Comparison of ENCODE assay signal across 8 cellular contexts in genomic region chr12:6827437-6827894, GRCh38. TPM values are rescaled to one million over a fixed set of nuclear protein-coding genes. Genes with fewer than 3 reads are reported as not detected.
DNase-seq lines count a peak whose midpoint lies in the region; ATAC-seq, FAIRE-seq and TF ChIP-seq lines count a peak whose summit lies in the region.

No MANE protein-coding gene starts in this region.

- peak overlapping the region; percentile 30 for H3K4me3 Mint-ChIP-seq in activated CD4-positive, alpha-beta T cell treated with anti-CD3 and anti-CD28 coated beads for 36 hours

- H3K27ac Mint-ChIP-seq in activated CD4-positive, alpha-beta T cell treated with anti-CD3 and anti-CD28 coated beads for 36 hours, result no peak overlapping the region

- H3K36me3 ChIP-seq in lower lobe of right lung, result no peaks in the 10 kb centered on the region

- DNase-seq in GM12891 (ENCODE audit: insufficient read length, low spot score) (no peak), NCI-H2107 (lab: John Stamatoyannopoulos, UW) (peak; percentile 58), dorsolateral prefrontal cortex (peak; percentile 61 to 93 (median 86)), lower lobe of right lung (peak; percentile 78)
- peak; percentile 80 for DNase-seq in activated CD4-positive, alpha-beta T cell treated with anti-CD3 and anti-CD28 coated beads for 36 hours
- DNase-seq in stimulated activated CD4-positive, alpha-beta T cell treated with anti-CD3 and anti-CD28 coated beads, TNF-alpha, amount 100 ng/mL, for 24 hours (ENCODE audit: low read depth in 3 of 3), result peak in 2 of 3 experiments; percentile 20 to 71

- no peaks in the 10 kb centered on the region for H3K9me3 Mint-ChIP-seq in activated CD4-positive, alpha-beta T cell treated with anti-CD3 and anti-CD28 coated beads for 36 hours (ENCODE audit: low read depth)

- peak; percentile 51 for ATAC-seq in activated CD4-positive, alpha-beta T cell treated with anti-CD3 and anti-CD28 coated beads for 36 hours
- ATAC-seq in lower lobe of right lung, result peak in 1 of 2 donors; percentile 40
- no peak for ATAC-seq in HG03442 (IDR thresholded peaks at IDR 0.05; ENCODE audit: unreplicated experiment)
- no peak for ATAC-seq in GM21526 (IDR thresholded peaks at IDR 0.05; ENCODE audit: low FRiP score, unreplicated experiment)

- intact Hi-C loops in activated CD4-positive, alpha-beta T cell treated with anti-CD3 and anti-CD28 coated beads for 36 hours (cut with DNase I, micrococcal nuclease), result loop anchor here in 1 of 2 experiments (5.0 kb wide), 2 partner anchors 35 to 220 kb away; partner anchors contain the start of gene CHD4
- intact Hi-C loops in dorsolateral prefrontal cortex (cut with DNase I) (loop anchor here (5.0 kb wide), 3 partner anchors 60 to 230 kb away; partner anchors contain the start of gene PTMS (in 2 of the 2)), lower lobe of right lung (cut with DNase I) (no loop called here)

- H3K4me3 ChIP-seq in dorsolateral prefrontal cortex, result peak overlapping the region in 32 of 59 donors; percentile 1 to 91 (median 59)
- H3K4me3 ChIP-seq in lower lobe of right lung, result no peak overlapping the region

- TF ChIP-seq CTCF in dorsolateral prefrontal cortex (IDR thresholded peaks at IDR 0.05 in 54 of 56, conservative IDR thresholded peaks at IDR 0.05 in 2 of 56; ENCODE audit: low read depth in 1 of 56, partially characterized antibody in 56 of 56) (peak in 6 of 56 donors; percentile 5 to 19 (median 14)), lower lobe of right lung (IDR thresholded peaks at IDR 0.05) (no peak)

- POLR2A ChIA-PET in activated CD4-positive, alpha-beta T cell treated with anti-CD3 and anti-CD28 coated beads for 36 hours (lab: Charles Lee), result interaction anchor here (0.7 kb wide), 1 partner anchor 38 kb away, joined by 4 read pairs; the partner anchor contains the start of gene CD4

- no peak for TF ChIP-seq POLR2A in GM12891 (IDR thresholded peaks at IDR 0.05; ENCODE audit: low read depth, low read length)

- no peaks in the 10 kb centered on the region for H3K9me3 ChIP-seq in lower lobe of right lung

- H3K27ac ChIP-seq in dorsolateral prefrontal cortex (peak overlapping the region in 31 of 59 donors; percentile 6 to 98 (median 51)), lower lobe of right lung (peak overlapping the region; percentile 39)

- H3K27me3 ChIP-seq in dorsolateral prefrontal cortex, result peaks cover 0 to 6% (median 0%) of the 10 kb centered on the region in 45 donors
- peaks cover 33% of the 10 kb centered on the region for H3K27me3 ChIP-seq in lower lobe of right lung (ENCODE audit: low read depth)

- FAIRE-seq in GM12891 (lab: Jason Lieb, UNC), result peak; percentile 67

- CTCF ChIA-PET in activated CD4-positive, alpha-beta T cell treated with anti-CD3 and anti-CD28 coated beads for 36 hours (lab: Charles Lee), result interaction anchor here (0.6 to 6.3 kb wide), 3 partner anchors 74 to 98 kb away, joined by 3 to 54 read pairs (median 3); partner anchors contain the start of gene MLF2

- no peaks in the 10 kb centered on the region for H3K36me3 Mint-ChIP-seq in activated CD4-positive, alpha-beta T cell treated with anti-CD3 and anti-CD28 coated beads for 36 hours (ENCODE audit: low read depth)

- H3K4me1 Mint-ChIP-seq in activated CD4-positive, alpha-beta T cell treated with anti-CD3 and anti-CD28 coated beads for 36 hours, result peaks cover 22% of the 10 kb centered on the region

- H3K4me1 ChIP-seq in lower lobe of right lung, result peaks cover 16% of the 10 kb centered on the region

- H3K27me3 Mint-ChIP-seq in activated CD4-positive, alpha-beta T cell treated with anti-CD3 and anti-CD28 coated beads for 36 hours, result peaks cover 33% of the 10 kb centered on the region

TF ChIP-seq in GM12891, 5 proteins besides CTCF, POLR2A, EP300 and RAD21:
- no peak for TF ChIP-seq POU2F2 (IDR thresholded peaks at IDR 0.05; ENCODE audit: low read depth, low read length)
- no peak for TF ChIP-seq POLR2AphosphoS5 (IDR thresholded peaks at IDR 0.05; ENCODE audit: low read depth, low read length)
- no peak for TF ChIP-seq PAX5 (IDR thresholded peaks at IDR 0.05; ENCODE audit: insufficient read depth, low read length, severe bottlenecking)
- TF ChIP-seq SPI1 (IDR thresholded peaks at IDR 0.05; ENCODE audit: low read depth, low read length), result no peak
- no peak for TF ChIP-seq TAF1 (IDR thresholded peaks at IDR 0.05; ENCODE audit: low read depth, low read length)

RNA-seq across cellular contexts. Expression of gene P3H3, which starts 0.7 kb away (rescaled TPM):
- polyA plus RNA-seq in GM12891 (2012; ENCODE audit: low read depth, missing spikeins), result 0.63 TPM
- 1 to 10 TPM in 1 of 2 experiments, under 1 TPM in 1; 0.86 to 1.3 TPM for total RNA-seq in activated CD4-positive, alpha-beta T cell treated with anti-CD3 and anti-CD28 coated beads for 36 hours
- 10 to 100 TPM; 14.2 to 61.4 (median 29.3) TPM for total RNA-seq in dorsolateral prefrontal cortex
- total RNA-seq in lower lobe of right lung, result 7.0 TPM

RNA-seq across cellular contexts. Expression of gene GPR162, which starts 5.8 kb away (rescaled TPM):
- 0.18 TPM for polyA plus RNA-seq in GM12891 (2012; ENCODE audit: low read depth, missing spikeins)
- under 1 TPM; 0.11 to 0.26 TPM for total RNA-seq in activated CD4-positive, alpha-beta T cell treated with anti-CD3 and anti-CD28 coated beads for 36 hours
- total RNA-seq in dorsolateral prefrontal cortex (100 to 1,000 TPM in 117 of 120 experiments, 10 to 100 TPM in 3; 49.5 to 245 (median 167) TPM), lower lobe of right lung (21.5 TPM)

RNA-seq across cellular contexts. Expression of gene GNB3, which starts 13.3 kb away (rescaled TPM):
- 1.3 TPM for polyA plus RNA-seq in GM12891 (2012; ENCODE audit: low read depth, missing spikeins)
- under 1 TPM; 0.66 to 0.76 TPM for total RNA-seq in activated CD4-positive, alpha-beta T cell treated with anti-CD3 and anti-CD28 coated beads for 36 hours
- total RNA-seq in dorsolateral prefrontal cortex (10 to 100 TPM in 110 of 120 experiments, 1 to 10 TPM in 10; 6.0 to 46.0 (median 17.9) TPM), lower lobe of right lung (1.0 TPM)

RNA-seq across cellular contexts. Expression of gene CDCA3, which starts 23.6 kb away (rescaled TPM):
- 45.0 TPM for polyA plus RNA-seq in GM12891 (2012; ENCODE audit: low read depth, missing spikeins)
- total RNA-seq in activated CD4-positive, alpha-beta T cell treated with anti-CD3 and anti-CD28 coated beads for 36 hours, result 10 to 100 TPM; 87.8 to 99.7 TPM
- 1 to 10 TPM in 109 of 120 experiments, under 1 TPM in 11; 0.58 to 4.1 (median 1.9) TPM for total RNA-seq in dorsolateral prefrontal cortex
- total RNA-seq in lower lobe of right lung, result 2.9 TPM

RNA-seq across cellular contexts. Expression of gene USP5, which starts 24.5 kb away (rescaled TPM):
- 53.3 TPM for polyA plus RNA-seq in GM12891 (2012; ENCODE audit: low read depth, missing spikeins)
- 100 to 1,000 TPM; 128 to 132 TPM for total RNA-seq in activated CD4-positive, alpha-beta T cell treated with anti-CD3 and anti-CD28 coated beads for 36 hours
- total RNA-seq in dorsolateral prefrontal cortex, result 100 to 1,000 TPM in 113 of 120 experiments, 10 to 100 TPM in 7; 77.3 to 191 (median 146) TPM
- total RNA-seq in lower lobe of right lung, result 58.6 TPM

Comparison
In these comparisons a context has a peak if more than half of its experiments do, and no peak if none do; other contexts are left out.
1. RNA of gene GPR162, which starts 5.8 kb away (total RNA-seq): 49.5 to 245 TPM in dorsolateral prefrontal cortex and 21.5 TPM in lower lobe of right lung (single experiment); 0.11 to 0.26 TPM in activated CD4-positive, alpha-beta T cell treated with anti-CD3 and anti-CD28 coated beads for 36 hours; every median in the first group is over 10 times any median in the second.